Comparison of ENCODE assay signal across 19 cellular contexts in the genomic region with DNA sequence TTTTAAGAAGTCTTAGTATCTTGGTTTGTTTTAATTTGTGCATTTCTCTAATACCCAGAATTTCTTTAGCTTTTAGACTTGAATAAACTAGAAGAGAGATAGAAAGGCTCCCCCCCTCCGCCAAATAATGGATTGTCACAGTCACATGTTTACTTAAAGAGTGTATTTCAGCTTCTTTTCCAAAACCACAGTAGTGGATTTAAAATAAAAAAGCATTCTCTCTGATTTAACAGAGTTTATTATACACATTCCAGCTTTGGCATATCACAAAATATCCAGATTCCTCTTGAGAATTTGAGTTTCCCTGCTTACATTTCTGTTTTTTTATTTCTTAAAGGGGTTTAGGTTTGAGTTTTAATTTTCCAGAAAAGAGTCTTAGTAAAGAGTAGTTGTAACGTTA.
"Had no signal": no experiment of that assay in that cellular context is flagged by ENCODE, and none has a peak within 500 bp of the region (broad histone marks: within the 10 kb centered on the region; RNA-seq: fewer than 3 reads in every experiment).

No MANE protein-coding gene starts in this region.

- H3K27ac ChIP-seq: esophagus squamous epithelium, hepatocyte, pancreas, right lobe of liver, spleen, testis, tibial nerve had no signal

- DNase-seq: dermis blood vessel endothelial cell; esophagus squamous epithelium; foreskin melanocyte; head of caudate nucleus; left colon; left ventricle myocardium superior; naive thymus-derived CD4-positive, alpha-beta T cell; pancreas; right lobe of liver; spleen; stimulated activated CD4-positive, alpha-beta T cell treated with anti-CD3 and anti-CD28 coated beads, Interleukin-15, amount 100 ng/mL, for 24 hours; stimulated activated CD4-positive, alpha-beta T cell treated with anti-CD3 and anti-CD28 coated beads, Interleukin-1b, Interleukin-23, amount 100 ng/mL, for 48 hours; stimulated activated CD4-positive, alpha-beta T cell treated with anti-CD3 and anti-CD28 coated beads, Interleukin-4, amount 100 ng/mL, for 4 hours; stimulated activated naive B cell treated with anti-CD40 and anti-IgM and Interleukin-4, amounts not matched to agents 10 μg/mL and 1 μg/mL and 100 μg/mL, for 72 hours; stimulated activated naive CD8-positive, alpha-beta T cell treated with anti-CD3 and anti-CD28 coated beads, Interleukin-15, amount 100 ng/mL, for 72 hours; testis had no signal

- H3K4me3 ChIP-seq: esophagus squamous epithelium, hepatocyte, lung, pancreas, right lobe of liver, spleen, testis, tibial nerve had no signal

- H3K4me1 ChIP-seq: esophagus squamous epithelium, pancreas, right lobe of liver, testis had no signal

- H3K79me2 ChIP-seq: hepatocyte had no signal

- H3K4me2 ChIP-seq: hepatocyte had no signal

- H3K36me3 ChIP-seq: esophagus squamous epithelium, pancreas, right lobe of liver, spleen had no signal

- ATAC-seq: left colon; left ventricle myocardium superior; naive thymus-derived CD4-positive, alpha-beta T cell; pancreas; right lobe of liver; stimulated activated naive B cell treated with anti-CD40 and anti-IgM and Interleukin-4, amounts not matched to agents 10 μg/mL and 1 μg/mL and 100 μg/mL, for 72 hours; stimulated activated naive CD8-positive, alpha-beta T cell treated with anti-CD3 and anti-CD28 coated beads, Interleukin-15, amount 100 ng/mL, for 72 hours had no signal

- H2AFZ ChIP-seq: hepatocyte had no signal

- H3K9me3 ChIP-seq: esophagus squamous epithelium, pancreas, right lobe of liver, spleen, testis, tibial nerve had no signal

- H3K27me3 ChIP-seq: esophagus squamous epithelium, hepatocyte, right lobe of liver, spleen, testis, tibial nerve had no signal
